ENCODE assay signal across 23 cellular contexts in the genomic region with DNA sequence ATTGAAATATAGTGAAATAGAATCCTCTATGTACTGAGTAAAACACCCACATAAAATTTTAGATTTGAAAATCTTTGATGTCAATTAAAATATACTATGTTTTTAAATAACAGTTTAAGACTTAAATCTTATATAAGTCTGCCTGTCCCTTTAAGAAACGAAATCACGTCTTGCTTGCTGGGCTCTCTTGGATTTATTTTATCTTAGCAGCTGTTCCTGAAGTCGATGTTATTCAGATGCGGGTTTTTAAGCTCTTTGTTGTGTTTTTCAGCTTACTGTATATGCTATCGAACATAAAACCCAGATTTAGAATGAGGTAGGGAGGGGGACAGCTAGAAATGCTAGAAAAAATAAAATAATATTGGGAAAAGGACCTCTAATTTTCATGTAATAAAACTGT. TPM values are rescaled to one million over a fixed set of nuclear protein-coding genes. Genes with fewer than 3 reads are reported as not detected.
DNase-seq lines count a peak whose midpoint lies in the region; ATAC-seq and TF ChIP-seq lines count a peak whose summit lies in the region.
"Had no signal": no experiment of that assay in that cellular context is flagged by ENCODE, and none has a peak within 500 bp of the region (broad histone marks: within the 10 kb centered on the region; RNA-seq: fewer than 3 reads in every experiment).

No MANE protein-coding gene starts in this region.

- no peaks in the 10 kb centered on the region for H3K36me3 ChIP-seq in HCT116 (ENCODE audit: control insufficient read depth in 1 of 2, insufficient read depth in 2 of 2, low read length in 2 of 2)
- H3K36me3 ChIP-seq in adipocyte (ENCODE audit: control insufficient read depth, insufficient read depth, low read length, severe bottlenecking), result no peaks in the 10 kb centered on the region
- H3K36me3 ChIP-seq in stomach smooth muscle (ENCODE audit: control insufficient read depth in 2 of 2, insufficient read depth in 2 of 2, low read length in 2 of 2), result no peaks in the 10 kb centered on the region

- H3K79me2 ChIP-seq in HCT116 (ENCODE audit: insufficient read depth, low read length), result no peaks in the 10 kb centered on the region

- H3K4me3 ChIP-seq in HCT116 (replicated peaks in 1 of 2; ENCODE audit: low read depth in 1 of 2, low read length in 2 of 2) (no peak overlapping the region), adipocyte (ENCODE audit: low read length) (peak overlapping the region; percentile 61), stomach smooth muscle (ENCODE audit: low read length in 2 of 2) (peak overlapping the region in 1 of 2 donors; percentile 35)
- H3K4me3 ChIP-seq: PC-9 had no signal

- no peak overlapping the region for H3K27ac Mint-ChIP-seq in CD4-positive, alpha-beta T cell
- H3K27ac Mint-ChIP-seq: activated CD4-positive, alpha-beta memory T cell treated with anti-CD3 and anti-CD28 coated beads for 36 hours; activated naive CD8-positive, alpha-beta T cell; immature natural killer cell had no signal

- H3K9ac ChIP-seq in HCT116 (ENCODE audit: low read length) (no peak overlapping the region), adipocyte (ENCODE audit: low read length) (peak overlapping the region; percentile 67), stomach smooth muscle (ENCODE audit: low read length in 2 of 2) (peak overlapping the region in 1 of 2 donors; percentile 42)

- no peak overlapping the region for H3K4me2 ChIP-seq in HCT116 (ENCODE audit: low read length)
- H3K4me2 ChIP-seq: PC-9 had no signal

- no peaks in the 10 kb centered on the region for H4K20me1 ChIP-seq in HCT116 (ENCODE audit: insufficient read depth)

- no peak overlapping the region for H3K4me3 Mint-ChIP-seq in CD4-positive, alpha-beta T cell
- H3K4me3 Mint-ChIP-seq: activated CD4-positive, alpha-beta memory T cell treated with anti-CD3 and anti-CD28 coated beads for 36 hours; activated naive CD8-positive, alpha-beta T cell; immature natural killer cell; neural crest cell had no signal

- CTCF ChIA-PET in HCT116 (lab: Charles Lee), result interaction anchor here (1.0 kb wide), 1 partner anchor 23 kb away, joined by 3 read pairs; no protein-coding TSS in a partner anchor
- CTCF ChIA-PET in CD4-positive, alpha-beta T cell (lab: Charles Lee), result interaction anchor here (1.3 kb wide), 1 partner anchor 23 kb away, joined by 4 read pairs; no protein-coding TSS in a partner anchor

- no peak for DNase-seq in HCT116 (ENCODE audit: low read depth, low spot score)
- DNase-seq in adipocyte (ENCODE audit: low read depth), result no peak
- peak; percentile 40 for DNase-seq in iris pigment epithelial cell (ENCODE audit: low read depth)
- no peak for DNase-seq in T-helper 1 cell
- DNase-seq in CD4-positive, alpha-beta T cell, result no peak
- DNase-seq in activated CD4-positive, alpha-beta T cell treated with anti-CD3 and anti-CD28 coated beads, Interleukin-2, amount 50 U/mL, for 4 hours, result no peak
- DNase-seq in NCI-H774 (lab: John Stamatoyannopoulos, UW), result no peak
- DNase-seq: activated CD4-positive, alpha-beta memory T cell treated with anti-CD3 and anti-CD28 coated beads for 36 hours; activated T-cell treated with anti-CD3 and anti-CD28 coated beads, Interleukin-2, amount 50 U/mL, for 48 hours; DMS153; effector CD4-positive, alpha-beta T cell; foreskin keratinocyte; immature natural killer cell; mammary epithelial cell; MV-4-11; NCI-H2029; NCI-H510A treated with DMSO at 0.1 percent for 48 hours; PC-9; retina; stimulated activated CD4-positive, alpha-beta T cell treated with anti-CD3 and anti-CD28 coated beads, Interleukin-1b, Interleukin-23, amount 100 ng/mL, for 48 hours had no signal

- H3K4me1 ChIP-seq in HCT116 (ENCODE audit: control insufficient read depth in 1 of 2, insufficient read depth in 2 of 2, low read length in 2 of 2) (peaks cover 12 to 14% of the 10 kb centered on the region in 2 experiments), adipocyte (ENCODE audit: control insufficient read depth, insufficient read depth, low read length) (peaks cover 26% of the 10 kb centered on the region), stomach smooth muscle (ENCODE audit: control insufficient read depth, insufficient read depth, low read length) (peaks cover 19% of the 10 kb centered on the region)

- no TSS peak for BruUV-seq in HCT116 (replicated peaks; lab: Mats Ljungman, UMichigan)

- H2AFZ ChIP-seq in HCT116 (ENCODE audit: low read depth, low read length, poor library complexity, severe bottlenecking), result peak overlapping the region; percentile 75
- H2AFZ ChIP-seq: PC-9 had no signal

- H3K9me2 ChIP-seq in HCT116 (ENCODE audit: insufficient read depth), result no peaks in the 10 kb centered on the region

- intact Hi-C loops in HCT116 (cut with micrococcal nuclease), result no loop called here
- intact Hi-C loops in CD4-positive, alpha-beta T cell (cut with DNase I, micrococcal nuclease), result no loop called here

- POLR2A ChIA-PET in HCT116 (lab: Charles Lee), result no interaction called here
- POLR2A ChIA-PET in CD4-positive, alpha-beta T cell (lab: Charles Lee), result interaction anchor here (0.7 to 1.5 kb wide), 2 partner anchors 8 to 558 kb away, joined by 3 to 6 read pairs; a partner anchor contains a TSS

- H3K27ac ChIP-seq in HCT116 (ENCODE audit: low read depth, low read length) (no peak overlapping the region), stomach smooth muscle (ENCODE audit: low read length) (peak overlapping the region; percentile 3)
- H3K27ac ChIP-seq in CD4-positive, alpha-beta T cell (ENCODE audit: low read depth, low read length), result no peak overlapping the region
- H3K27ac ChIP-seq: foreskin keratinocyte, PC-9 had no signal

- no peaks in the 10 kb centered on the region for H3K9me3 Mint-ChIP-seq in CD4-positive, alpha-beta T cell
- H3K9me3 Mint-ChIP-seq: activated CD4-positive, alpha-beta memory T cell treated with anti-CD3 and anti-CD28 coated beads for 36 hours; immature natural killer cell; neural crest cell had no signal

- no peaks in the 10 kb centered on the region for H3K36me3 Mint-ChIP-seq in CD4-positive, alpha-beta T cell (ENCODE audit: low read depth)
- H3K36me3 Mint-ChIP-seq: activated CD4-positive, alpha-beta memory T cell treated with anti-CD3 and anti-CD28 coated beads for 36 hours; activated naive CD8-positive, alpha-beta T cell had no signal

- ATAC-seq in HCT116, result no peak
- no peak for ATAC-seq in CD4-positive, alpha-beta T cell (ENCODE audit: poor library complexity)
- ATAC-seq: foreskin keratinocyte had no signal

- RAD21 ChIA-PET in HCT116 (lab: Charles Lee; ENCODE audit: low non-redundant PET in 1 of 2, low total read pairs in 2 of 2, uncharacterized antibody in 2 of 2, unreplicated experiment in 2 of 2), result no interaction called here

- H3K9me3 ChIP-seq in HCT116 (ENCODE audit: control insufficient read depth in 1 of 2, insufficient read depth in 1 of 2, low read depth in 1 of 2, low read length in 2 of 2) (no peaks in the 10 kb centered on the region), adipocyte (ENCODE audit: control insufficient read depth, low read length) (no peaks in the 10 kb centered on the region), stomach smooth muscle (ENCODE audit: control insufficient read depth in 2 of 2, low read length in 2 of 2) (no peaks in the 10 kb centered on the region)
- H3K9me3 ChIP-seq in CD4-positive, alpha-beta T cell (ENCODE audit: control insufficient read depth, low read length), result no peaks in the 10 kb centered on the region

- no peak for TF ChIP-seq POLR2A in HCT116 (IDR thresholded peaks at IDR 0.05; ENCODE audit: borderline replicate concordance, extremely low read depth, insufficient read depth, insufficient read length)

- H3K4me1 Mint-ChIP-seq in CD4-positive, alpha-beta T cell (ENCODE audit: low read depth), result peaks cover 28% of the 10 kb centered on the region
- H3K4me1 Mint-ChIP-seq: immature natural killer cell, neural crest cell had no signal

- H3K27me3 ChIP-seq in HCT116 (ENCODE audit: insufficient read depth, low read length) (no peaks in the 10 kb centered on the region), adipocyte (replicated peaks; ENCODE audit: control insufficient read depth, insufficient read depth, low read length) (no peaks in the 10 kb centered on the region), stomach smooth muscle (ENCODE audit: control insufficient read depth in 1 of 2, insufficient read depth in 2 of 2, low read length in 2 of 2) (no peaks in the 10 kb centered on the region)
- H3K27me3 ChIP-seq in CD4-positive, alpha-beta T cell (ENCODE audit: control insufficient read depth, insufficient read depth, low read length), result peaks cover 9% of the 10 kb centered on the region

- TF ChIP-seq CTCF in HCT116 (IDR thresholded peaks at IDR 0.05 in 2 of 3, conservative IDR thresholded peaks at IDR 0.05 in 1 of 3; ENCODE audit: borderline replicate concordance in 1 of 3, insufficient read depth in 1 of 3, low read depth in 2 of 3, low read length in 2 of 3), result no peak
- no peak for TF ChIP-seq CTCF in CD4-positive, alpha-beta T cell (IDR thresholded peaks at IDR 0.05)

- peaks cover 18% of the 10 kb centered on the region for H3K27me3 Mint-ChIP-seq in CD4-positive, alpha-beta T cell

- TF ChIP-seq RAD21 in HCT116 (IDR thresholded peaks at IDR 0.05; ENCODE audit: low read depth), result no peak

TF ChIP-seq in HCT116, 20 proteins besides CTCF, POLR2A, EP300 and RAD21:
- TF ChIP-seq, protein P1, sequence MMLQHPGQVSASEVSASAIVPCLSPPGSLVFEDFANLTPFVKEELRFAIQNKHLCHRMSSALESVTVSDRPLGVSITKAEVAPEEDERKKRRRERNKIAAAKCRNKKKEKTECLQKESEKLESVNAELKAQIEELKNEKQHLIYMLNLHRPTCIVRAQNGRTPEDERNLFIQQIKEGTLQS (IDR thresholded peaks at IDR 0.05), result no peak
- no peak for TF ChIP-seq SIN3A (IDR thresholded peaks at IDR 0.05; ENCODE audit: low read depth)
- TF ChIP-seq ELF1 (IDR thresholded peaks at IDR 0.05; ENCODE audit: borderline replicate concordance, low read depth), result no peak

RNA-seq across cellular contexts. Expression of a gene that starts 11.1 kb away (rescaled TPM):
- 51.5 TPM for total RNA-seq in HCT116 (2021; ENCODE audit: unreplicated experiment)
- polyA plus RNA-seq in HCT116 (2012), result 7.4 and 13.5 TPM in 2 replicates
- 1 to 10 TPM; 5.5 to 6.0 TPM for total RNA-seq in CD4-positive, alpha-beta T cell
